18 cellular contexts compared by ENCODE assay signal in the genomic region with DNA sequence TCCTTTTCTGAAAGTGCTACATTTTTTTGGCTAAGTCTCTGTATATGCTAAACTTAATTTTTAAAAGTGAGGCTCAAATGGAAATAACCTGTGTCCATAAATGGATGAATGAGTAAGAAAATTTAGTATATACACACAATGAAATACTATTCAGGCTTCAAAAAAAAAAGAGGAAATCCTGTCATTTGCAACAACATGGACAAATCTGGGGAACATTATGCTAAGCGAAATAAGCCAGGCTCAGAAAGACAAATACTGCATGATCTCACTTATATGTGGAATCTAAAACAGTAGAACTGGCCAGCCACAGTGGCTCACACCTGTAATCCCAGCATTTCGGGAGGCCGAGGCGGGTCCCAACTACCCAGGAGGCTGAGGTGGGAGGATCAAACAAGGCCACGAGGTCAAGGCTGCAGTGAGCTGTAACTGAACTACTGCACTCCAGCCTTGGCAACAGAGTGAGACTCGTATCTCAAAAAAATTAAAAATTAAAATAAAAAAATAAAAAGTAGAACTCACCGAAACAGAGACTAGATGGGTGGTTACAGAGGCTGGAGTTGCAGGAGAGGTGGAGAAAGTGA. TPM values are rescaled to one million over a fixed set of nuclear protein-coding genes. Genes with fewer than 3 reads are reported as not detected.
DNase-seq lines count a peak whose midpoint lies in the region; ATAC-seq and TF ChIP-seq lines count a peak whose summit lies in the region.
"Had no signal": no experiment of that assay in that cellular context is flagged by ENCODE, and none has a peak within 500 bp of the region (broad histone marks: within the 10 kb centered on the region; RNA-seq: fewer than 3 reads in every experiment).

No MANE protein-coding gene starts in this region.

- H3F3A ChIP-seq in PC-9 (ENCODE audit: insufficient read depth, low read depth): peaks cover 44% of the 10 kb centered on the region

- peaks cover 87% of the 10 kb centered on the region for H3K79me2 ChIP-seq in PC-9 (ENCODE audit: low read depth)

- ATAC-seq in activated naive CD8-positive, alpha-beta T cell treated with anti-CD3 and anti-CD28 coated beads, Interleukin-2, amount 50 U/mL, for 24 hours: no peak
- no peak for ATAC-seq in naive thymus-derived CD8-positive, alpha-beta T cell

- peaks cover 93% of the 10 kb centered on the region for H3K4me1 Mint-ChIP-seq in activated CD4-positive, alpha-beta memory T cell treated with anti-CD3 and anti-CD28 coated beads, Interleukin-2, amount 10 ng/mL, durations not matched to agents 7 days and 5 days
- peaks cover 89% of the 10 kb centered on the region for H3K4me1 Mint-ChIP-seq in activated CD4-positive, alpha-beta memory T cell treated with anti-CD3 and anti-CD28 coated beads for 36 hours (ENCODE audit: low read depth)
- H3K4me1 Mint-ChIP-seq in activated naive CD8-positive, alpha-beta T cell treated with anti-CD3 and anti-CD28 coated beads, Interleukin-2, amount 50 U/mL, for 24 hours: peaks cover 94% of the 10 kb centered on the region
- H3K4me1 Mint-ChIP-seq in naive thymus-derived CD8-positive, alpha-beta T cell: peaks cover 65 to 97% (median 95%) of the 10 kb centered on the region in 4 donors

- peak overlapping the region; percentile 34 for H3K27ac Mint-ChIP-seq in activated CD4-positive, alpha-beta memory T cell treated with anti-CD3 and anti-CD28 coated beads, Interleukin-2, amount 10 ng/mL, durations not matched to agents 7 days and 5 days
- H3K27ac Mint-ChIP-seq in activated CD4-positive, alpha-beta memory T cell treated with anti-CD3 and anti-CD28 coated beads for 36 hours: no peak overlapping the region
- H3K27ac Mint-ChIP-seq in activated naive CD8-positive, alpha-beta T cell treated with anti-CD3 and anti-CD28 coated beads, Interleukin-2, amount 50 U/mL, for 24 hours: peak overlapping the region; percentile 65
- H3K27ac Mint-ChIP-seq in naive thymus-derived CD8-positive, alpha-beta T cell: peak overlapping the region in 4 of 10 donors; percentile 7 to 86 (median 70)

- no TSS peak for BruUV-seq in PC-9 (replicated peaks; lab: Mats Ljungman, UMichigan)

- H3K4me2 ChIP-seq in BLaER1 treated with 17β-estradiol and CSF1 and Interleukin-3, amounts not matched to agents 10 nM and 100 nM: peak overlapping the region; percentile 54 to 98 (median 89); a peak in 21 of 22 replicates
- H3K4me2 ChIP-seq in PC-9: no peak overlapping the region

- H3K36me3 Mint-ChIP-seq in activated CD4-positive, alpha-beta memory T cell treated with anti-CD3 and anti-CD28 coated beads, Interleukin-2, amount 10 ng/mL, durations not matched to agents 7 days and 5 days (ENCODE audit: low read depth): peaks cover 47% of the 10 kb centered on the region
- H3K36me3 Mint-ChIP-seq in activated CD4-positive, alpha-beta memory T cell treated with anti-CD3 and anti-CD28 coated beads for 36 hours: peaks cover 9% of the 10 kb centered on the region
- H3K36me3 Mint-ChIP-seq in activated naive CD8-positive, alpha-beta T cell treated with anti-CD3 and anti-CD28 coated beads, Interleukin-2, amount 50 U/mL, for 24 hours (ENCODE audit: low read depth): peaks cover 31% of the 10 kb centered on the region
- peaks cover 0 to 15% (median 3%) of the 10 kb centered on the region in 3 donors for H3K36me3 Mint-ChIP-seq in naive thymus-derived CD8-positive, alpha-beta T cell

- no peak for DNase-seq in activated CD4-positive, alpha-beta memory T cell treated with anti-CD3 and anti-CD28 coated beads, Interleukin-2, amount 10 ng/mL, durations not matched to agents 7 days and 5 days
- DNase-seq in activated CD4-positive, alpha-beta memory T cell treated with anti-CD3 and anti-CD28 coated beads for 36 hours: no peak
- DNase-seq in activated naive CD8-positive, alpha-beta T cell treated with anti-CD3 and anti-CD28 coated beads, Interleukin-2, amount 50 U/mL, for 24 hours: no peak
- DNase-seq in naive thymus-derived CD8-positive, alpha-beta T cell: no peak
- DNase-seq in PC-9: no peak
- DNase-seq in NCI-H69 (lab: John Stamatoyannopoulos, UW): no peak
- DNase-seq in activated CD8-positive, alpha-beta memory T cell treated with anti-CD3 and anti-CD28 coated beads for 24 hours: no peak
- DNase-seq: HCEC 1CT; hypothalamus; mesendoderm; NCI-H1436 treated with DMSO at 0.1 percent for 48 hours; NCI-H2171 treated with DMSO at 0.1 percent for 48 hours; nephron progenitor cell; SJCRH30; stimulated activated CD4-positive, alpha-beta T cell treated with anti-CD3 and anti-CD28 coated beads, Interleukin-4, amount 100 ng/mL, for 1 hour had no signal

- H3K36me3 ChIP-seq in BLaER1 treated with 17β-estradiol and CSF1 and Interleukin-3, amounts not matched to agents 10 nM and 100 nM: peaks cover 18 to 48% (median 33%) of the 10 kb centered on the region in 11 experiments
- H3K36me3 ChIP-seq in PC-9 (ENCODE audit: low read depth): no peaks in the 10 kb centered on the region

- POLR2A ChIA-PET in activated CD4-positive, alpha-beta memory T cell treated with anti-CD3 and anti-CD28 coated beads, Interleukin-2, amount 10 ng/mL, durations not matched to agents 7 days and 5 days (lab: Charles Lee): interaction anchor here (0.6 to 5.4 kb wide), 4 partner anchors 20 to 37 kb away, joined by 3 to 94 read pairs (median 3); a partner anchor contains a TSS
- POLR2A ChIA-PET in activated CD4-positive, alpha-beta memory T cell treated with anti-CD3 and anti-CD28 coated beads for 36 hours (lab: Charles Lee): no interaction called here
- POLR2A ChIA-PET in naive thymus-derived CD8-positive, alpha-beta T cell (lab: Charles Lee): interaction anchor here (0.9 kb wide), 1 partner anchor 26 kb away, joined by 3 read pairs; a partner anchor contains a TSS
- POLR2A ChIA-PET in PC-9 (lab: Charles Lee; ENCODE audit: unreplicated experiment): interaction anchor here (0.9 kb wide), 1 partner anchor 1074 kb away, joined by 6 read pairs; no protein-coding TSS in a partner anchor

- no peak for TF ChIP-seq CTCF in PC-9 (conservative IDR thresholded peaks at IDR 0.05)

- no peaks in the 10 kb centered on the region for H3K27me3 ChIP-seq in BLaER1 treated with 17β-estradiol and CSF1 and Interleukin-3, amounts not matched to agents 10 nM and 100 nM
- H3K27me3 ChIP-seq in PC-9 (ENCODE audit: insufficient read depth, low read depth): no peaks in the 10 kb centered on the region
- H3K27me3 ChIP-seq: SJCRH30 had no signal

- no peak overlapping the region for H2AFZ ChIP-seq in PC-9

- peaks cover 97 to 100% (median 99%) of the 10 kb centered on the region in 11 experiments for H4K20me1 ChIP-seq in BLaER1 treated with 17β-estradiol and CSF1 and Interleukin-3, amounts not matched to agents 10 nM and 100 nM
- peaks cover 81% of the 10 kb centered on the region for H4K20me1 ChIP-seq in PC-9 (ENCODE audit: insufficient read depth)

- peak overlapping the region in 2 of 11 experiments; percentile 19 to 27; a peak in 1 of 22 replicates for H3K27ac ChIP-seq in BLaER1 treated with 17β-estradiol and CSF1 and Interleukin-3, amounts not matched to agents 10 nM and 100 nM
- no peak overlapping the region for H3K27ac ChIP-seq in PC-9
- H3K27ac ChIP-seq: SJCRH30, VCaP had no signal

- H3K4me3 Mint-ChIP-seq in activated CD4-positive, alpha-beta memory T cell treated with anti-CD3 and anti-CD28 coated beads, Interleukin-2, amount 10 ng/mL, durations not matched to agents 7 days and 5 days: no peak overlapping the region
- no peak overlapping the region for H3K4me3 Mint-ChIP-seq in activated CD4-positive, alpha-beta memory T cell treated with anti-CD3 and anti-CD28 coated beads for 36 hours
- H3K4me3 Mint-ChIP-seq in activated naive CD8-positive, alpha-beta T cell treated with anti-CD3 and anti-CD28 coated beads, Interleukin-2, amount 50 U/mL, for 24 hours: no peak overlapping the region
- H3K4me3 Mint-ChIP-seq in naive thymus-derived CD8-positive, alpha-beta T cell: peak overlapping the region in 6 of 10 donors; percentile 1 to 58 (median 28)
- H3K4me3 Mint-ChIP-seq: nephron progenitor cell had no signal

- CTCF ChIA-PET in activated CD4-positive, alpha-beta memory T cell treated with anti-CD3 and anti-CD28 coated beads, Interleukin-2, amount 10 ng/mL, durations not matched to agents 7 days and 5 days (lab: Charles Lee): interaction anchor here (1.1 to 1.8 kb wide), 2 partner anchors 18 to 30 kb away, joined by 3 to 4 read pairs; no protein-coding TSS in a partner anchor
- CTCF ChIA-PET in activated CD4-positive, alpha-beta memory T cell treated with anti-CD3 and anti-CD28 coated beads for 36 hours (lab: Charles Lee): no interaction called here
- CTCF ChIA-PET in PC-9 (lab: Charles Lee): no interaction called here

- H3K9ac ChIP-seq in BLaER1 treated with 17β-estradiol and CSF1 and Interleukin-3, amounts not matched to agents 10 nM and 100 nM: peak overlapping the region in 1 of 11 experiments; percentile 10; a peak in 2 of 22 replicates

- no peaks in the 10 kb centered on the region for H3K9me3 Mint-ChIP-seq in activated CD4-positive, alpha-beta memory T cell treated with anti-CD3 and anti-CD28 coated beads, Interleukin-2, amount 10 ng/mL, durations not matched to agents 7 days and 5 days
- no peaks in the 10 kb centered on the region for H3K9me3 Mint-ChIP-seq in activated CD4-positive, alpha-beta memory T cell treated with anti-CD3 and anti-CD28 coated beads for 36 hours
- no peaks in the 10 kb centered on the region for H3K9me3 Mint-ChIP-seq in activated naive CD8-positive, alpha-beta T cell treated with anti-CD3 and anti-CD28 coated beads, Interleukin-2, amount 50 U/mL, for 24 hours
- H3K9me3 Mint-ChIP-seq in naive thymus-derived CD8-positive, alpha-beta T cell: no peaks in the 10 kb centered on the region
- H3K9me3 Mint-ChIP-seq: nephron progenitor cell had no signal

- peaks cover 0 to 8% (median 0%) of the 10 kb centered on the region in 11 experiments; a peak in 3 of 22 replicates for H3K9me3 ChIP-seq in BLaER1 treated with 17β-estradiol and CSF1 and Interleukin-3, amounts not matched to agents 10 nM and 100 nM (replicated peaks in 1 of 11)
- no peaks in the 10 kb centered on the region for H3K9me3 ChIP-seq in PC-9 (ENCODE audit: insufficient read depth, low read depth)
- H3K9me3 ChIP-seq: SJCRH30 had no signal

- no peaks in the 10 kb centered on the region for H3K27me3 Mint-ChIP-seq in activated CD4-positive, alpha-beta memory T cell treated with anti-CD3 and anti-CD28 coated beads, Interleukin-2, amount 10 ng/mL, durations not matched to agents 7 days and 5 days
- no peaks in the 10 kb centered on the region for H3K27me3 Mint-ChIP-seq in activated CD4-positive, alpha-beta memory T cell treated with anti-CD3 and anti-CD28 coated beads for 36 hours
- H3K27me3 Mint-ChIP-seq in activated naive CD8-positive, alpha-beta T cell treated with anti-CD3 and anti-CD28 coated beads, Interleukin-2, amount 50 U/mL, for 24 hours: no peaks in the 10 kb centered on the region
- no peaks in the 10 kb centered on the region for H3K27me3 Mint-ChIP-seq in naive thymus-derived CD8-positive, alpha-beta T cell

- H3K9me2 ChIP-seq in PC-9 (ENCODE audit: insufficient read depth): no peaks in the 10 kb centered on the region

- peaks cover 90 to 98% (median 92%) of the 10 kb centered on the region in 10 experiments for H3K4me1 ChIP-seq in BLaER1 treated with 17β-estradiol and CSF1 and Interleukin-3, amounts not matched to agents 10 nM and 100 nM
- H3K4me1 ChIP-seq in PC-9 (replicated peaks; ENCODE audit: insufficient read depth): peaks cover 45% of the 10 kb centered on the region

- intact Hi-C loops in activated CD4-positive, alpha-beta memory T cell treated with anti-CD3 and anti-CD28 coated beads for 36 hours (cut with micrococcal nuclease): no loop called here
- intact Hi-C loops in PC-9 (cut with micrococcal nuclease; ENCODE audit: unreplicated experiment): no loop called here

- no peak overlapping the region for H3K4me3 ChIP-seq in BLaER1 treated with 17β-estradiol and CSF1 and Interleukin-3, amounts not matched to agents 10 nM and 100 nM
- no peak overlapping the region for H3K4me3 ChIP-seq in PC-9
- H3K4me3 ChIP-seq: SJCRH30, skin epidermis had no signal

RNA-seq across cellular contexts. Expression of a gene that starts 25.8 kb away (rescaled TPM):
- 10 to 100 TPM; 55.0 to 56.7 TPM for total RNA-seq in activated CD4-positive, alpha-beta memory T cell treated with anti-CD3 and anti-CD28 coated beads, Interleukin-2, amount 10 ng/mL, durations not matched to agents 7 days and 5 days
- total RNA-seq in activated CD4-positive, alpha-beta memory T cell treated with anti-CD3 and anti-CD28 coated beads for 36 hours: 10 to 100 TPM; 44.3 to 49.9 TPM
- total RNA-seq in naive thymus-derived CD8-positive, alpha-beta T cell: 10 to 100 TPM; 58.8 to 59.5 TPM
- polyA plus RNA-seq in naive thymus-derived CD8-positive, alpha-beta T cell: 100 to 1,000 TPM in 2 of 3 donors, 10 to 100 TPM in 1; 81.9 to 106 (median 106) TPM
- total RNA-seq in PC-9 (2021): 39.3 and 43.1 TPM in 2 replicates

RNA-seq across cellular contexts. Expression of a gene that starts 28.7 kb away (rescaled TPM):
- 100 to 1,000 TPM; 254 to 267 TPM for total RNA-seq in activated CD4-positive, alpha-beta memory T cell treated with anti-CD3 and anti-CD28 coated beads, Interleukin-2, amount 10 ng/mL, durations not matched to agents 7 days and 5 days
- 100 to 1,000 TPM; 114 to 117 TPM for total RNA-seq in activated CD4-positive, alpha-beta memory T cell treated with anti-CD3 and anti-CD28 coated beads for 36 hours
- 10 to 100 TPM; 40.7 to 46.0 TPM for total RNA-seq in naive thymus-derived CD8-positive, alpha-beta T cell
- 1 to 10 TPM in 2 of 3 donors, under 1 TPM in 1; 0.89 to 2.8 (median 1.9) TPM for polyA plus RNA-seq in naive thymus-derived CD8-positive, alpha-beta T cell
- 69.7 and 81.0 TPM in 2 replicates for total RNA-seq in PC-9 (2021)

Comparison
In these comparisons a context has a peak if more than half of its experiments do, and no peak if none do; other contexts are left out.
1. H3K4me3 Mint-ChIP-seq: peak in naive thymus-derived CD8-positive, alpha-beta T cell (6 of 10); none in activated CD4-positive, alpha-beta memory T cell treated with anti-CD3 and anti-CD28 coated beads, Interleukin-2, amount 10 ng/mL, durations not matched to agents 7 days and 5 days (single experiment), activated CD4-positive, alpha-beta memory T cell treated with anti-CD3 and anti-CD28 coated beads for 36 hours (single experiment) and activated naive CD8-positive, alpha-beta T cell treated with anti-CD3 and anti-CD28 coated beads, Interleukin-2, amount 50 U/mL, for 24 hours (single experiment).